In genomic region chr15:98057453-98057852, GRCh38 we compare ENCODE assay signal across 27 cellular contexts.
"Had no signal": no experiment of that assay in that cellular context is flagged by ENCODE, and none has a peak within 500 bp of the region (broad histone marks: within the 10 kb centered on the region; RNA-seq: fewer than 3 reads in every experiment).

No MANE protein-coding gene starts in this region.

- H3K9me3 ChIP-seq: neutrophil, right lobe of liver, thyroid gland had no signal

- ATAC-seq: naive thymus-derived CD8-positive, alpha-beta T cell; natural killer cell treated with Interleukin-12 subunit alpha and Interleukin-12 subunit beta and Interleukin-15 and Interleukin-18, amount 100 ng/mL, for 72 hours; psoas muscle; right cardiac atrium; right lobe of liver; stimulated activated effector memory CD8-positive, alpha-beta T cell treated with anti-CD3 and anti-CD28 coated beads, Interleukin-12 subunit alpha, Interleukin-12 subunit beta, amount 100 ng/mL, for 72 hours; stimulated activated naive B cell treated with anti-CD40 and anti-IgM and Interleukin-4, amounts not matched to agents 10 μg/mL and 1 μg/mL and 100 μg/mL, for 72 hours had no signal

- H3K4me3 ChIP-seq: psoas muscle, right lobe of liver, sigmoid colon, stomach, thoracic aorta, thyroid gland, tibial nerve, upper lobe of left lung, vagina had no signal

- H3K9ac ChIP-seq: parathyroid adenoma had no signal

- H3K4me1 ChIP-seq: parathyroid adenoma, psoas muscle, right lobe of liver, sigmoid colon, stomach, thyroid gland, tibial nerve, upper lobe of left lung, vagina had no signal

- DNase-seq: naive thymus-derived CD8-positive, alpha-beta T cell; nephron progenitor cell; nucleus accumbens; posterior cingulate gyrus; psoas muscle; right cardiac atrium; right lobe of liver; sigmoid colon; small intestine; stimulated activated CD4-positive, alpha-beta T cell treated with anti-CD3 and anti-CD28 coated beads, Interleukin-15, amount 100 ng/mL, for 24 hours; stimulated activated CD4-positive, alpha-beta T cell treated with anti-CD3 and anti-CD28 coated beads, Interleukin-2, amount 100 ng/mL, for 24 hours; stimulated activated CD4-positive, alpha-beta T cell treated with anti-CD3 and anti-CD28 coated beads, Interleukin-2, amount 100 ng/mL, for 48 hours; stimulated activated CD4-positive, alpha-beta T cell treated with anti-CD3 and anti-CD28 coated beads, Interleukin-4, amount 100 ng/mL, for 24 hours; stimulated activated naive B cell treated with anti-CD40 and anti-IgM and Interleukin-4, amounts not matched to agents 10 μg/mL and 1 μg/mL and 100 μg/mL, for 72 hours; stimulated activated naive CD4-positive, alpha-beta T cell treated with Interleukin-2 at 50 U/mL for 16 hours; stomach; thyroid gland; trophoblast cell; upper lobe of left lung had no signal

- H3K27me3 ChIP-seq: neutrophil, right lobe of liver, sigmoid colon, stomach, thyroid gland, tibial nerve, upper lobe of left lung, vagina had no signal

- H3K79me2 ChIP-seq: parathyroid adenoma had no signal

- FAIRE-seq: small intestine, urothelium cell line had no signal

- H2AFZ ChIP-seq: parathyroid adenoma had no signal

- H3K36me3 ChIP-seq: neutrophil, right lobe of liver, sigmoid colon, stomach, thoracic aorta, thyroid gland, tibial nerve, upper lobe of left lung, vagina had no signal

- H3K27ac ChIP-seq: neutrophil, parathyroid adenoma, psoas muscle, right lobe of liver, sigmoid colon, stomach, thoracic aorta, thyroid gland, tibial nerve, upper lobe of left lung, vagina had no signal
